Comparison of ENCODE assay signal across 8 cellular contexts in the genomic region with DNA sequence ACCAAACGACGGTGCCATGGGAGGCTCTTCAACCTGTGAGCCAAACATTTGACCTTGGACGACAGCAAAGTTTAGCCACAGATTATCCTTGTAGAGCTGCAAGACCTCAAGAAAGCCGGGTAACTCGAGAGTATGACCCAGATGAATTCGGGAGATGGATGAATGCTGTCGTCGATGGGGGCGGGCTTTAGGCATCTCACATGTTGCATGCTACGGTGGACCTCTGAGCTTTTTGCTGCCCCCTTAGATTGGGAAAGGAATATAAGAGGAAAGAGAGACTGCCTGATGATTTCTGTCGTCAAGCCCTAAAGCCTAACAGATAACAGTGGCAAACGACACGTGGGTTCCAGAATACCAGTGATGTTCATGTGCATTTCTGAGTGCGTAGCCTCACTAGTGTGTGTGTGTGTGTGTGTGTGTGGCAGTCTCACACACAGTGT. TPM values are rescaled to one million over a fixed set of nuclear protein-coding genes. Genes with fewer than 3 reads are reported as not detected.
DNase-seq lines count a peak whose midpoint lies in the region; ATAC-seq lines count a peak whose summit lies in the region.

No MANE protein-coding gene starts in this region.

- no peaks in the 10 kb centered on the region for H3K27me3 Mint-ChIP-seq in activated naive CD8-positive, alpha-beta T cell

- peak overlapping the region; percentile 85 for H3K4me3 Mint-ChIP-seq in activated naive CD8-positive, alpha-beta T cell

- WGBS in thymus = 23% methylated on average over 14 of the region's 14 CpGs

- H3K27me3 ChIP-seq in thymus (ENCODE audit: control insufficient read depth, insufficient read depth) = no peaks in the 10 kb centered on the region

- H3K27ac ChIP-seq in KOPT-K1 (ENCODE audit: low read depth, low read length, poor library complexity, severe bottlenecking) = peak overlapping the region; percentile 71
- H3K27ac ChIP-seq in thymus (ENCODE audit: low read depth) = no peak overlapping the region

- H3K9me3 Mint-ChIP-seq in activated naive CD8-positive, alpha-beta T cell (ENCODE audit: low read depth) = no peaks in the 10 kb centered on the region

- H3K27ac Mint-ChIP-seq in activated naive CD8-positive, alpha-beta T cell = peak overlapping the region; percentile 61

- H3K9me3 ChIP-seq in KOPT-K1 (ENCODE audit: insufficient read depth, low read length, poor library complexity, severe bottlenecking) (no peaks in the 10 kb centered on the region), thymus (ENCODE audit: control insufficient read depth) (no peaks in the 10 kb centered on the region)

- no peak for ATAC-seq in HG02798 (IDR thresholded peaks at IDR 0.05; ENCODE audit: poor library complexity, unreplicated experiment)

- no peaks in the 10 kb centered on the region for H3K4me1 ChIP-seq in thymus (ENCODE audit: control insufficient read depth, insufficient read depth, low read length)

- DNase-seq in DMS 273 (lab: John Stamatoyannopoulos, UW; ENCODE audit: unreplicated experiment) (peak; percentile 80), kidney glomerular epithelial cell (lab: John Stamatoyannopoulos, UW) (peak; percentile 59), SW 1271 (lab: John Stamatoyannopoulos, UW) (no peak), NCI-H2029 treated with DMSO at 0.1 percent for 48 hours (lab: John Stamatoyannopoulos, UW) (no peak)

- H3K36me3 ChIP-seq in KOPT-K1 (ENCODE audit: insufficient read depth, low read length) = no peaks in the 10 kb centered on the region
- H3K36me3 ChIP-seq in thymus (ENCODE audit: control insufficient read depth, insufficient read depth) = no peaks in the 10 kb centered on the region

- H3K36me3 Mint-ChIP-seq in activated naive CD8-positive, alpha-beta T cell = peaks cover 7% of the 10 kb centered on the region

- peak overlapping the region; percentile 77 for H3K4me3 ChIP-seq in thymus (ENCODE audit: low read length)

- H3K4me1 Mint-ChIP-seq in activated naive CD8-positive, alpha-beta T cell (ENCODE audit: low read depth) = peaks cover 31% of the 10 kb centered on the region

RNA-seq across cellular contexts. Expression of a gene that starts 0.7 kb away (rescaled TPM):
- 2.6 TPM for polyA plus RNA-seq in thymus

Comparison
In these comparisons a context has a peak if more than half of its experiments do, and no peak if none do; other contexts are left out.
1. DNase-seq: peak in DMS 273 (single experiment) and kidney glomerular epithelial cell (single experiment); none in SW 1271 (0 of 2) and NCI-H2029 treated with DMSO at 0.1 percent for 48 hours (single experiment).